ENCODE assay signal across 7 cellular contexts in genomic region chr6:27374824-27375612, GRCh38. TPM values are rescaled to one million over a fixed set of nuclear protein-coding genes. Genes with fewer than 3 reads are reported as not detected.
DNase-seq lines count a peak whose midpoint lies in the region; ATAC-seq and FAIRE-seq lines count a peak whose summit lies in the region.

No MANE protein-coding gene starts in this region.

- no peak for FAIRE-seq in small intestine (lab: Jason Lieb, UNC)
- no peak for FAIRE-seq in RCC 7860 (lab: Jason Lieb, UNC)

- H3K27me3 ChIP-seq in small intestine (ENCODE audit: control insufficient read depth in 2 of 2, insufficient read depth in 2 of 2, low read length in 2 of 2), result no peaks in the 10 kb centered on the region

- H3K36me3 ChIP-seq in small intestine (ENCODE audit: control insufficient read depth in 2 of 2, insufficient read depth in 2 of 2, low read length in 2 of 2), result no peaks in the 10 kb centered on the region

- ATAC-seq in GM19351 (IDR thresholded peaks at IDR 0.05; ENCODE audit: unreplicated experiment), result peak; percentile 100

- H3K4me3 ChIP-seq in small intestine (ENCODE audit: low read depth in 1 of 2, low read length in 2 of 2), result peak overlapping the region; percentile 46 to 52

- WGBS in small intestine, 3 donors, result 1 to 2% (median 1%) methylated on average over 28 to 31 of the region's 31 CpGs

- peak; percentile 84 for DNase-seq in NCI-H1105 (lab: John Stamatoyannopoulos, UW)
- DNase-seq in activated CD4-positive, CD25-positive, alpha-beta regulatory T cell treated with anti-CD3 and anti-CD28 coated beads, Interleukin-2, amount 50 U/mL, for 72 hours, result peak; percentile 64
- DNase-seq in cerebellar nuclear complex (lab: John Stamatoyannopoulos, UW), result peak; percentile 42 to 82
- DNase-seq in inferior parietal cortex (ENCODE audit: extremely low spot score), result peak; percentile 82
- peak; percentile 78 for DNase-seq in small intestine
- no peak for DNase-seq in RCC 7860 (ENCODE audit: low spot score)

- no peaks in the 10 kb centered on the region for H3K9me3 ChIP-seq in small intestine (ENCODE audit: control insufficient read depth, low read depth)

- peak overlapping the region in 1 of 2 donors; percentile 34 for H3K27ac ChIP-seq in small intestine (ENCODE audit: low read depth in 1 of 2, low read length in 1 of 2)

- no peaks in the 10 kb centered on the region for H3K4me1 ChIP-seq in small intestine (ENCODE audit: control insufficient read depth in 2 of 2, insufficient read depth in 1 of 2, low read depth in 1 of 2, low read length in 1 of 2)

RNA-seq across cellular contexts. Expression of gene ZNF391, which starts 13.5 kb away (rescaled TPM):
- polyA plus RNA-seq in small intestine, result 1 to 10 TPM in 1 of 3 donors, under 1 TPM in 1, not detected in 1; 0.27 to 1.2 TPM
